12 cellular contexts compared by ENCODE assay signal in genomic region chr12:116266220-116266619, GRCh38. TPM values are rescaled to one million over a fixed set of nuclear protein-coding genes. Genes with fewer than 3 reads are reported as not detected.
DNase-seq lines count a peak whose midpoint lies in the region; ATAC-seq, FAIRE-seq and TF ChIP-seq lines count a peak whose summit lies in the region.
"Had no signal": no experiment of that assay in that cellular context is flagged by ENCODE, and none has a peak within 500 bp of the region (broad histone marks: within the 10 kb centered on the region; RNA-seq: fewer than 3 reads in every experiment).

No MANE protein-coding gene starts in this region.

- CTCF ChIA-PET in H1 (lab: Charles Lee; ENCODE audit: partially characterized antibody): interaction anchor here (0.7 to 2.1 kb wide), 9 partner anchors 8 to 422 kb away, joined by 3 to 10 read pairs (median 3); no protein-coding TSS in a partner anchor
- CTCF ChIA-PET in activated CD4-positive, alpha-beta T cell treated with anti-CD3 and anti-CD28 coated beads for 36 hours (lab: Charles Lee): interaction anchor here (1.0 kb wide), 2 partner anchors 10 to 25 kb away, joined by 3 to 4 read pairs; no protein-coding TSS in a partner anchor

- H2BK120ac ChIP-seq in H1 (replicated peaks; ENCODE audit: low read depth, low read length): no peak overlapping the region

- no peak for TF ChIP-seq POLR2A in H1 (IDR thresholded peaks at IDR 0.05; ENCODE audit: control extremely low read depth in 1 of 2, low read depth in 2 of 2, low read length in 2 of 2)

- H3K4ac ChIP-seq in H1 (replicated peaks; ENCODE audit: insufficient read length, low read depth, low read length): no peak overlapping the region

- no peak overlapping the region for H3K9ac ChIP-seq in H1 (replicated peaks in 1 of 4; ENCODE audit: extremely low read depth in 1 of 4, low read depth in 3 of 4, low read length in 3 of 4)

- H3K18ac ChIP-seq in H1 (ENCODE audit: extremely low read depth, low read length): no peak overlapping the region

- H3K4me3 ChIP-seq in H1 (ENCODE audit: extremely low read depth in 1 of 4, insufficient read depth in 2 of 4, low read depth in 3 of 4, low read length in 4 of 4) (no peak overlapping the region), mucosa of descending colon (no peak overlapping the region)
- H3K4me3 ChIP-seq: upper lobe of left lung had no signal

- H4K91ac ChIP-seq in H1 (replicated peaks; ENCODE audit: insufficient read length, low read length): no peak overlapping the region

- H2BK20ac ChIP-seq in H1 (ENCODE audit: low read length): no peak overlapping the region

- peaks cover 23 to 98% of the 10 kb centered on the region in 2 experiments; a peak in 3 of 4 replicates for H3K79me2 ChIP-seq in H1 (ENCODE audit: control insufficient read depth in 1 of 2, insufficient read depth in 2 of 2, low read length in 2 of 2)

- peaks cover 8% of the 10 kb centered on the region; the same call in 1 of the 2 replicates for H3K79me1 ChIP-seq in H1 (ENCODE audit: low read depth, low read length)

- TF ChIP-seq EP300 in H1 (IDR thresholded peaks at IDR 0.05; ENCODE audit: borderline replicate concordance in 1 of 2, low read depth in 2 of 2, low read length in 2 of 2): no peak

- H3K9me3 ChIP-seq in H1 (ENCODE audit: insufficient read depth in 2 of 2, low read depth in 1 of 2, low read length in 1 of 2) (no peaks in the 10 kb centered on the region), mucosa of descending colon (no peaks in the 10 kb centered on the region)
- H3K9me3 ChIP-seq: upper lobe of left lung had no signal

- ATAC-seq in mucosa of descending colon: peak; percentile 50
- no peak for ATAC-seq in activated CD4-positive, alpha-beta T cell treated with anti-CD3 and anti-CD28 coated beads for 36 hours
- no peak for ATAC-seq in HG02623 (IDR thresholded peaks at IDR 0.05; ENCODE audit: unreplicated experiment)

- DNase-seq in D721Med (ENCODE audit: insufficient read length, low spot score) (no peak), NCI-H69 (lab: John Stamatoyannopoulos, UW) (peak; percentile 51), H1 (ENCODE audit: low read depth in 1 of 2, low spot score in 2 of 2) (no peak), mucosa of descending colon (no peak), retina (no peak), middle frontal gyrus (ENCODE audit: extremely low spot score, low spot score) (no peak)
- no peak for DNase-seq in activated CD4-positive, alpha-beta T cell treated with anti-CD3 and anti-CD28 coated beads for 36 hours
- DNase-seq: activated CD4-positive, alpha-beta T cell treated with anti-CD3 and anti-CD28 coated beads for 4 hours; activated naive CD4-positive, alpha-beta T cell; NCI-H2029; upper lobe of left lung had no signal

- no peak overlapping the region for H2AFZ ChIP-seq in H1 (ENCODE audit: low read length)

- H3K23me2 ChIP-seq in H1 (ENCODE audit: low read depth, low read length): no peaks in the 10 kb centered on the region

- peaks cover 40% of the 10 kb centered on the region for H3K4me1 Mint-ChIP-seq in activated CD4-positive, alpha-beta T cell treated with anti-CD3 and anti-CD28 coated beads for 36 hours

- H4K8ac ChIP-seq in H1 (ENCODE audit: extremely low read depth, insufficient read depth, low read length): no peak overlapping the region

- no peaks in the 10 kb centered on the region for H3K27me3 ChIP-seq in H1 (replicated peaks in 1 of 4; ENCODE audit: control insufficient read depth in 3 of 4, extremely low read depth in 1 of 4, insufficient read depth in 3 of 4, low read length in 3 of 4)
- H3K27me3 ChIP-seq: upper lobe of left lung had no signal

- H3K4me3 Mint-ChIP-seq in activated CD4-positive, alpha-beta T cell treated with anti-CD3 and anti-CD28 coated beads for 36 hours: no peak overlapping the region

- no peak overlapping the region for H2AK5ac ChIP-seq in H1 (ENCODE audit: low read depth, low read length)

- H3K4me1 ChIP-seq in H1 (replicated peaks in 1 of 4; ENCODE audit: control insufficient read depth in 3 of 4, insufficient read depth in 4 of 4, low read length in 3 of 4): peaks cover 0 to 8% (median 6%) of the 10 kb centered on the region in 4 experiments; a peak in 4 of 7 replicates
- peaks cover 17% of the 10 kb centered on the region for H3K4me1 ChIP-seq in mucosa of descending colon (ENCODE audit: low read depth)

- TF ChIP-seq RAD21 in H1 (IDR thresholded peaks at IDR 0.05 in 1 of 2, conservative IDR thresholded peaks at IDR 0.05 in 1 of 2; ENCODE audit: low read depth in 2 of 2, low read length in 2 of 2): peak; percentile 58 to 67

- H3K4me2 ChIP-seq in H1 (ENCODE audit: insufficient read depth in 1 of 2, low read depth in 2 of 2, low read length in 2 of 2): no peak overlapping the region

- H3K14ac ChIP-seq in H1 (ENCODE audit: insufficient read length): no peak overlapping the region

- no peaks in the 10 kb centered on the region for H3K36me3 Mint-ChIP-seq in activated CD4-positive, alpha-beta T cell treated with anti-CD3 and anti-CD28 coated beads for 36 hours (ENCODE audit: low read depth)

- H3K23ac ChIP-seq in H1 (ENCODE audit: insufficient read length): no peak overlapping the region

- TF ChIP-seq CTCF in D721Med (IDR thresholded peaks at IDR 0.05; ENCODE audit: insufficient read depth, missing control alignments) (peak; percentile 24), H1 (IDR thresholded peaks at IDR 0.05; ENCODE audit: control extremely low read depth in 1 of 3, insufficient read depth in 1 of 3, low read depth in 1 of 3, low read length in 3 of 3) (peak; percentile 21 to 60 (median 35); a peak in 3 of 4 replicates), mucosa of descending colon (IDR thresholded peaks at IDR 0.05) (no peak)

- H2BK12ac ChIP-seq in H1 (ENCODE audit: low read depth, low read length): no peak overlapping the region

- no peak overlapping the region for H4K5ac ChIP-seq in H1 (ENCODE audit: insufficient read length, low read depth, low read length)

- POLR2A ChIA-PET in H1 (lab: Charles Lee; ENCODE audit: partially characterized antibody): interaction anchor here (1.0 to 1.6 kb wide), 2 partner anchors 10 to 19 kb away, joined by 5 to 9 read pairs; no protein-coding TSS in a partner anchor
- POLR2A ChIA-PET in activated CD4-positive, alpha-beta T cell treated with anti-CD3 and anti-CD28 coated beads for 36 hours (lab: Charles Lee): no interaction called here

- no peak overlapping the region for H3K27ac ChIP-seq in H1 (ENCODE audit: low read depth, low read length)
- H3K27ac ChIP-seq: upper lobe of left lung had no signal

- H3K9me3 Mint-ChIP-seq in activated CD4-positive, alpha-beta T cell treated with anti-CD3 and anti-CD28 coated beads for 36 hours (ENCODE audit: low read depth): no peaks in the 10 kb centered on the region

- no peak overlapping the region for H2BK5ac ChIP-seq in H1 (ENCODE audit: low read depth, low read length)

- 42% methylated on average over 2 of the region's 2 CpGs; no CpG with 5 or more reads in 1 of the 2 experiments for WGBS in H1 (ENCODE audit: extremely low coverage in 1 of 2, insufficient coverage in 1 of 2, insufficient read length in 1 of 2, insufficient replicate concordance in 2 of 2, low coverage in 1 of 2, low lambda C conversion rate in 2 of 2, missing lambda C conversion rate in 1 of 2), 2 experiments

- FAIRE-seq in D721Med (lab: Jason Lieb, UNC) (no peak), H1 (lab: Jason Lieb, UNC) (no peak)

- no peak overlapping the region for H2BK15ac ChIP-seq in H1 (ENCODE audit: low read length)

- no peaks in the 10 kb centered on the region for H3K27me3 Mint-ChIP-seq in activated CD4-positive, alpha-beta T cell treated with anti-CD3 and anti-CD28 coated beads for 36 hours

- intact Hi-C loops in mucosa of descending colon (cut with DNase I, micrococcal nuclease): no loop called here
- intact Hi-C loops in activated CD4-positive, alpha-beta T cell treated with anti-CD3 and anti-CD28 coated beads for 36 hours (cut with DNase I, micrococcal nuclease): no loop called here

- no peaks in the 10 kb centered on the region for H3K36me3 ChIP-seq in H1 (ENCODE audit: control insufficient read depth in 2 of 4, insufficient read depth in 4 of 4, low read length in 3 of 4)
- no peaks in the 10 kb centered on the region for H3K36me3 ChIP-seq in mucosa of descending colon (ENCODE audit: low read depth)
- H3K36me3 ChIP-seq: upper lobe of left lung had no signal

- no peak overlapping the region for H3K56ac ChIP-seq in H1 (replicated peaks; ENCODE audit: insufficient read length, low read depth, low read length)

- peaks cover 0 to 12% of the 10 kb centered on the region in 2 experiments for H4K20me1 ChIP-seq in H1 (replicated peaks in 1 of 2; ENCODE audit: control insufficient read depth in 1 of 2, insufficient read depth in 2 of 2, low read length in 2 of 2)

- no peak overlapping the region for H3K27ac Mint-ChIP-seq in activated CD4-positive, alpha-beta T cell treated with anti-CD3 and anti-CD28 coated beads for 36 hours

TF ChIP-seq in H1, 55 proteins besides CTCF, POLR2A, EP300 and RAD21 (continues in another document):
- TF ChIP-seq POU5F1 (IDR thresholded peaks at IDR 0.05; ENCODE audit: low read depth, low read length): no peak
- TF ChIP-seq RFX5 (IDR thresholded peaks at IDR 0.05; ENCODE audit: borderline replicate concordance, low read depth, low read length): no peak
- no peak for TF ChIP-seq JUND (IDR thresholded peaks at IDR 0.05; ENCODE audit: low read length)
- TF ChIP-seq PHF8 (conservative IDR thresholded peaks at IDR 0.05; ENCODE audit: low read depth, low read length): no peak
- no peak for TF ChIP-seq CREB1 (IDR thresholded peaks at IDR 0.05)
- TF ChIP-seq MAFK (IDR thresholded peaks at IDR 0.05; ENCODE audit: low read depth, low read length): no peak
- TF ChIP-seq GABPA (IDR thresholded peaks at IDR 0.05; ENCODE audit: borderline replicate concordance, insufficient read depth, low read length): no peak
- no peak for TF ChIP-seq CBX8 (IDR thresholded peaks at IDR 0.05; ENCODE audit: borderline replicate concordance, low read depth, low read length)
- no peak for TF ChIP-seq RXRA (IDR thresholded peaks at IDR 0.05; ENCODE audit: insufficient read depth, low read depth, low read length)
- TF ChIP-seq KDM5A (IDR thresholded peaks at IDR 0.05; ENCODE audit: low read length): no peak
- no peak for TF ChIP-seq EGR1 (IDR thresholded peaks at IDR 0.05; ENCODE audit: borderline replicate concordance, low read depth, low read length)

RNA-seq across cellular contexts. Expression of gene MED13L, which starts 11.3 kb away (rescaled TPM):
- total RNA-seq in H1 (2021; fragmentation: NEBNext Ultra II Directional; extraction: Animal tissue kit (Norgen Biotek cat#: 25700)): 49.0 and 51.7 TPM in 2 replicates
- 14.7 and 15.9 TPM in 2 replicates for polyA plus RNA-seq in H1 (2011; rRNA removed)
- 16.0 TPM for polyA plus RNA-seq in H1 (2011; cell fraction: cytosol; rRNA removed)
- 42.0 TPM for polyA plus RNA-seq in H1 (2011; cell fraction: nucleus; rRNA removed)
- polyA plus RNA-seq in H1 (2012, experiment 1 of 2): 12.7 to 18.3 TPM (median 15.3 TPM) in 4 replicates
- 1.4 TPM for polyA plus RNA-seq in H1 (2012, experiment 2 of 2)
- polyA plus RNA-seq in H1 (2013, experiment 1 of 2): 13.5 TPM
- polyA plus RNA-seq in H1 (2013, experiment 2 of 2): 12.2 TPM
- polyA minus RNA-seq in H1 (2011; rRNA and poly(A)+ RNA removed): 108 and 121 TPM in 2 replicates
- polyA minus RNA-seq in H1 (2011; cell fraction: cytosol; rRNA and poly(A)+ RNA removed): 37.8 TPM
- polyA minus RNA-seq in H1 (2011; cell fraction: nucleus; rRNA and poly(A)+ RNA removed): 231 TPM
- 100 to 1,000 TPM in 2 of 3 donors, 10 to 100 TPM in 1; 96.9 to 165 (median 135) TPM for total RNA-seq in mucosa of descending colon
- 10 to 100 TPM; 38.5 to 41.9 TPM for total RNA-seq in activated CD4-positive, alpha-beta T cell treated with anti-CD3 and anti-CD28 coated beads for 36 hours
